Comparison of ENCODE assay signal across 21 cellular contexts in genomic region chr4:100340534-100341364, GRCh38.
DNase-seq lines count a peak whose midpoint lies in the region; ATAC-seq, FAIRE-seq and TF ChIP-seq lines count a peak whose summit lies in the region.
"Had no signal": no experiment of that assay in that cellular context is flagged by ENCODE, and none has a peak within 500 bp of the region (broad histone marks: within the 10 kb centered on the region; RNA-seq: fewer than 3 reads in every experiment).

No MANE protein-coding gene starts in this region.

- no peak overlapping the region for H3K4ac ChIP-seq in H1 (replicated peaks; ENCODE audit: insufficient read length, low read depth, low read length)

- H3K18ac ChIP-seq in H1 (ENCODE audit: extremely low read depth, low read length): no peak overlapping the region

- H3K27ac ChIP-seq in H1 (ENCODE audit: low read depth, low read length): no peak overlapping the region
- H3K27ac ChIP-seq in pancreas: no peak overlapping the region
- H3K27ac ChIP-seq: cardiac muscle cell had no signal

- H3K9ac ChIP-seq in H1 (replicated peaks in 1 of 4; ENCODE audit: extremely low read depth in 1 of 4, low read depth in 3 of 4, low read length in 3 of 4): no peak overlapping the region

- H3K79me2 ChIP-seq in H1 (ENCODE audit: control insufficient read depth in 1 of 2, insufficient read depth in 2 of 2, low read length in 2 of 2): no peaks in the 10 kb centered on the region

- no peak for ATAC-seq in pancreas
- ATAC-seq: activated CD8-positive, alpha-beta memory T cell treated with anti-CD3 and anti-CD28 coated beads, Interleukin-2, amount 10 ng/mL, durations not matched to agents 7 days and 5 days; WTC11 had no signal

- POLR2A ChIA-PET in H1 (lab: Charles Lee; ENCODE audit: partially characterized antibody): no interaction called here

- peak overlapping the region; percentile 38 to 85 (median 76) for H3K27ac Mint-ChIP-seq in CD14-positive monocyte
- H3K27ac Mint-ChIP-seq: activated CD8-positive, alpha-beta memory T cell treated with anti-CD3 and anti-CD28 coated beads, Interleukin-2, amount 10 ng/mL, durations not matched to agents 7 days and 5 days; WTC11 had no signal

- H4K8ac ChIP-seq in H1 (ENCODE audit: extremely low read depth, insufficient read depth, low read length): no peak overlapping the region

- no peak overlapping the region for H3K4me2 ChIP-seq in H1 (ENCODE audit: insufficient read depth in 1 of 2, low read depth in 2 of 2, low read length in 2 of 2)

- H4K20me1 ChIP-seq in H1 (replicated peaks in 1 of 2; ENCODE audit: control insufficient read depth in 1 of 2, insufficient read depth in 2 of 2, low read length in 2 of 2): no peaks in the 10 kb centered on the region

- H3K79me1 ChIP-seq in H1 (ENCODE audit: low read depth, low read length): no peaks in the 10 kb centered on the region

- H2BK20ac ChIP-seq in H1 (ENCODE audit: low read length): no peak overlapping the region

- H3K14ac ChIP-seq in H1 (ENCODE audit: insufficient read length): no peak overlapping the region

- H3K4me3 ChIP-seq in H1 (ENCODE audit: extremely low read depth in 1 of 4, insufficient read depth in 2 of 4, low read depth in 3 of 4, low read length in 4 of 4): no peak overlapping the region
- no peak overlapping the region for H3K4me3 ChIP-seq in pancreas
- H3K4me3 ChIP-seq: cardiac muscle cell had no signal

- H3K23ac ChIP-seq in H1 (ENCODE audit: insufficient read length): no peak overlapping the region

- no peaks in the 10 kb centered on the region for H3K4me1 ChIP-seq in H1 (replicated peaks in 1 of 4; ENCODE audit: control insufficient read depth in 3 of 4, insufficient read depth in 4 of 4, low read length in 3 of 4)
- no peaks in the 10 kb centered on the region for H3K4me1 ChIP-seq in pancreas

- no peak overlapping the region for H3K56ac ChIP-seq in H1 (replicated peaks; ENCODE audit: insufficient read length, low read depth, low read length)

- TF ChIP-seq POLR2A in H1 (IDR thresholded peaks at IDR 0.05; ENCODE audit: control extremely low read depth in 1 of 2, low read depth in 2 of 2, low read length in 2 of 2): no peak

- H3K36me3 ChIP-seq in H1 (ENCODE audit: control insufficient read depth in 2 of 4, insufficient read depth in 4 of 4, low read length in 3 of 4): no peaks in the 10 kb centered on the region
- H3K36me3 ChIP-seq in pancreas: no peaks in the 10 kb centered on the region
- H3K36me3 ChIP-seq: cardiac muscle cell had no signal

- no peak overlapping the region for H4K5ac ChIP-seq in H1 (ENCODE audit: insufficient read length, low read depth, low read length)

- TF ChIP-seq RAD21 in H1 (IDR thresholded peaks at IDR 0.05 in 1 of 2, conservative IDR thresholded peaks at IDR 0.05 in 1 of 2; ENCODE audit: low read depth in 2 of 2, low read length in 2 of 2): no peak

- CTCF ChIA-PET in H1 (lab: Charles Lee; ENCODE audit: partially characterized antibody): interaction anchor here (0.9 kb wide), 1 partner anchor 29 kb away, joined by 3 read pairs; no protein-coding TSS in a partner anchor

- H2BK12ac ChIP-seq in H1 (ENCODE audit: low read depth, low read length): no peak overlapping the region

- 86% methylated on average over 4 of the region's 4 CpGs; no CpG with 5 or more reads in 1 of the 2 experiments for WGBS in H1 (ENCODE audit: extremely low coverage in 1 of 2, insufficient coverage in 1 of 2, insufficient read length in 1 of 2, insufficient replicate concordance in 2 of 2, low coverage in 1 of 2, low lambda C conversion rate in 2 of 2, missing lambda C conversion rate in 1 of 2), 2 experiments
- WGBS in pancreas, 2 donors: 45 to 50% methylated on average over 4 of the region's 4 CpGs

- no peaks in the 10 kb centered on the region for H3K27me3 Mint-ChIP-seq in CD14-positive monocyte (ENCODE audit: low read depth in 3 of 3)

- peak overlapping the region; percentile 8; the same call in 1 of the 2 replicates for H2AFZ ChIP-seq in H1 (ENCODE audit: low read length)

- peaks cover under 1 to 7% (median 5%) of the 10 kb centered on the region in 7 donors for H3K9me3 Mint-ChIP-seq in CD14-positive monocyte

- no peaks in the 10 kb centered on the region for H3K23me2 ChIP-seq in H1 (ENCODE audit: low read depth, low read length)

- H2BK120ac ChIP-seq in H1 (replicated peaks; ENCODE audit: low read depth, low read length): no peak overlapping the region

- no peak overlapping the region for H4K91ac ChIP-seq in H1 (replicated peaks; ENCODE audit: insufficient read length, low read length)

- H3K9me3 ChIP-seq in H1 (ENCODE audit: insufficient read depth in 2 of 2, low read depth in 1 of 2, low read length in 1 of 2) (no peaks in the 10 kb centered on the region), pancreas (no peaks in the 10 kb centered on the region)

- FAIRE-seq in H1 (lab: Jason Lieb, UNC) (no peak), pancreas (lab: Jason Lieb, UNC) (no peak)
- FAIRE-seq: GM12892, islet of Langerhans had no signal

- no peak overlapping the region for H2AK5ac ChIP-seq in H1 (ENCODE audit: low read depth, low read length)

- H3K27me3 ChIP-seq in H1 (replicated peaks in 1 of 4; ENCODE audit: control insufficient read depth in 3 of 4, extremely low read depth in 1 of 4, insufficient read depth in 3 of 4, low read length in 3 of 4): no peaks in the 10 kb centered on the region
- no peaks in the 10 kb centered on the region for H3K27me3 ChIP-seq in pancreas
- H3K27me3 ChIP-seq: cardiac muscle cell had no signal

- DNase-seq in CD14-positive monocyte (ENCODE audit: low spot score) (no peak), NCI-H446 treated with DMSO at 0.1 percent for 48 hours (lab: John Stamatoyannopoulos, UW) (peak; percentile 58), H1 (ENCODE audit: low read depth in 1 of 2, low spot score in 2 of 2) (no peak), non-pigmented ciliary epithelial cell (ENCODE audit: low read depth) (peak; percentile 24), DMS153 (lab: John Stamatoyannopoulos, UW) (no peak), OCI-M1 (lab: John Stamatoyannopoulos, UW) (no peak), pancreas (no peak), HK-2 (ENCODE audit: unreplicated experiment) (no peak)
- DNase-seq: activated CD8-positive, alpha-beta memory T cell treated with anti-CD3 and anti-CD28 coated beads, Interleukin-2, amount 10 ng/mL, durations not matched to agents 7 days and 5 days; activated naive CD4-positive, alpha-beta T cell treated with Interleukin-2 at 50 U/mL for 16 hours; effector memory CD4-positive, alpha-beta T cell; EL; midbrain; NCI-H187; NCI-H524 treated with DMSO at 0.1 percent for 48 hours; occipital lobe; stimulated activated naive CD4-positive, alpha-beta T cell treated with Interleukin-2 at 50 U/mL for 16 hours had no signal

- TF ChIP-seq CTCF in CD14-positive monocyte (IDR thresholded peaks at IDR 0.05): no peak
- TF ChIP-seq CTCF in H1 (IDR thresholded peaks at IDR 0.05; ENCODE audit: control extremely low read depth in 1 of 3, insufficient read depth in 1 of 3, low read depth in 1 of 3, low read length in 3 of 3): no peak
- TF ChIP-seq CTCF in pancreas (IDR thresholded peaks at IDR 0.05): no peak

- no peak for TF ChIP-seq EP300 in H1 (IDR thresholded peaks at IDR 0.05; ENCODE audit: borderline replicate concordance in 1 of 2, low read depth in 2 of 2, low read length in 2 of 2)

- H2BK15ac ChIP-seq in H1 (ENCODE audit: low read length): no peak overlapping the region

- no peaks in the 10 kb centered on the region for H3K36me3 Mint-ChIP-seq in CD14-positive monocyte
- H3K36me3 Mint-ChIP-seq: activated CD8-positive, alpha-beta memory T cell treated with anti-CD3 and anti-CD28 coated beads, Interleukin-2, amount 10 ng/mL, durations not matched to agents 7 days and 5 days had no signal

- H3K4me3 Mint-ChIP-seq in CD14-positive monocyte: no peak overlapping the region
- H3K4me3 Mint-ChIP-seq: activated CD8-positive, alpha-beta memory T cell treated with anti-CD3 and anti-CD28 coated beads, Interleukin-2, amount 10 ng/mL, durations not matched to agents 7 days and 5 days; WTC11 had no signal

- H3K4me1 Mint-ChIP-seq in CD14-positive monocyte: peaks cover 25% of the 10 kb centered on the region
- H3K4me1 Mint-ChIP-seq: activated CD8-positive, alpha-beta memory T cell treated with anti-CD3 and anti-CD28 coated beads, Interleukin-2, amount 10 ng/mL, durations not matched to agents 7 days and 5 days had no signal

- intact Hi-C loops in CD14-positive monocyte (cut with micrococcal nuclease) (no loop called here), pancreas (cut with DNase I) (no loop called here)

- no peak overlapping the region for H2BK5ac ChIP-seq in H1 (ENCODE audit: low read depth, low read length)

TF ChIP-seq in H1, 55 proteins besides CTCF, POLR2A, EP300 and RAD21 (continues in another document):
- TF ChIP-seq TBP (IDR thresholded peaks at IDR 0.05; ENCODE audit: low read depth, low read length) (no peak), CBX8 (IDR thresholded peaks at IDR 0.05; ENCODE audit: borderline replicate concordance, low read depth, low read length) (no peak), PHF8 (conservative IDR thresholded peaks at IDR 0.05; ENCODE audit: low read depth, low read length) (no peak), KDM1A (IDR thresholded peaks at IDR 0.05; ENCODE audit: borderline replicate concordance, low read length) (no peak), SIRT6 (IDR thresholded peaks at IDR 0.05; ENCODE audit: low read length) (no peak), CREB1 (IDR thresholded peaks at IDR 0.05) (no peak), RNF2 (IDR thresholded peaks at IDR 0.05; ENCODE audit: borderline replicate concordance, low read depth, low read length, missing control alignments, poor library complexity, severe bottlenecking) (no peak), RXRA (IDR thresholded peaks at IDR 0.05; ENCODE audit: insufficient read depth, low read depth, low read length) (no peak), ASH2L (IDR thresholded peaks at IDR 0.05; ENCODE audit: low read length) (no peak), BCL11A (IDR thresholded peaks at IDR 0.05; ENCODE audit: low read depth in 2 of 2, low read length in 2 of 2) (no peak), CHD2 (IDR thresholded peaks at IDR 0.05; ENCODE audit: low read length) (no peak), MAFK (IDR thresholded peaks at IDR 0.05; ENCODE audit: low read depth, low read length) (no peak)

Comparison
In these comparisons a context has a peak if more than half of its experiments do, and no peak if none do; other contexts are left out.
1. DNase-seq: peak in NCI-H446 treated with DMSO at 0.1 percent for 48 hours (single experiment) and non-pigmented ciliary epithelial cell (single experiment); none in CD14-positive monocyte (single experiment), H1 (0 of 2), DMS153 (single experiment), OCI-M1 (single experiment), pancreas (0 of 6) and HK-2 (single experiment).